27 cellular contexts compared by ENCODE assay signal in genomic region chr6:36305885-36306284, GRCh38. TPM values are rescaled to one million over a fixed set of nuclear protein-coding genes. Genes with fewer than 3 reads are reported as not detected.
"Had no signal": no experiment of that assay in that cellular context is flagged by ENCODE, and none has a peak within 500 bp of the region (broad histone marks: within the 10 kb centered on the region; RNA-seq: fewer than 3 reads in every experiment).

No MANE protein-coding gene starts in this region.

- H3K9ac ChIP-seq: KMS-11 had no signal

- H3K4me2 ChIP-seq: KMS-11 had no signal

- H3K9me3 ChIP-seq: SJSA1 had no signal

- DNase-seq: Kasumi-1, MM.1S, NCI-H1105, NCI-H1417 treated with DMSO at 0.1 percent for 48 hours, NCI-H146, NCI-H1694 treated with DMSO at 0.1 percent for 48 hours, NCI-H1930, NCI-H2081, NCI-H2107, NCI-H226, NCI-H446, NCI-H510A, NCI-H524 treated with DMSO at 0.1 percent for 48 hours, NCI-H69, NCI-H774, Right ventricle myocardium superior, RPMI8226, SIG-M5 had no signal

- H3K36me3 ChIP-seq: SJSA1 had no signal

- ATAC-seq: K562 had no signal

- H3K4me3 ChIP-seq: K562, SJSA1, SK-N-MC had no signal

- H3K27ac ChIP-seq: HL-60, KMS-11, SJSA1, SK-N-MC had no signal

- FAIRE-seq: HTR-8/SVneo, K562, RCC 7860 had no signal

RNA-seq across cellular contexts. Expression of gene BNIP5, which starts 30.8 kb away (rescaled TPM):
- total RNA-seq: K562, M059J, Right ventricle myocardium superior, SJSA1 had no signal
- polyA plus RNA-seq: IgD-negative memory B cell, K562 had no signal

RNA-seq across cellular contexts. Expression of gene PNPLA1, which starts 36.0 kb away (rescaled TPM):
- total RNA-seq: Right ventricle myocardium superior, SJSA1 had no signal
